11 cellular contexts compared by ENCODE assay signal in the genomic region with DNA sequence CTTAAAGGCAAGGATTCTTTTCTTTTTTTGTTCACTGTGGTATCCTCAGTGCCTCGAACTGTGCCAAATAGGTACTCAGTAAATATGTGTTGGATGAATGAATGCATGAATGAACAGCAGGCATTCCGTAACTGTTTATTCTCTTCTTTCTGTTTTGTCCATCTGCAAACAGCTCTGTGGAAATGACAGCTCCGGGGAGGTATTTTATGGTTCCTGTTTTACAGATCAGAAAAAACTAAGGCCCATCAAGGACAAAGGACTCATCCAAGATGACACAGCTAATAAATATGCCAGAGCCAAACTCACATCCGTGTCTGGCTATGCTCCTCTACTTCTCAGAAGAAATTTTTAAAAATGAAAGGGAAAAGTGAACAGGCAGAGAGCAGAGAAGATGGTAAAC. TPM values are rescaled to one million over a fixed set of nuclear protein-coding genes. Genes with fewer than 3 reads are reported as not detected.
DNase-seq lines count a peak whose midpoint lies in the region; ATAC-seq and TF ChIP-seq lines count a peak whose summit lies in the region.
"Had no signal": no experiment of that assay in that cellular context is flagged by ENCODE, and none has a peak within 500 bp of the region (broad histone marks: within the 10 kb centered on the region; RNA-seq: fewer than 3 reads in every experiment).

No MANE protein-coding gene starts in this region.

- no peak overlapping the region for H3K4me3 ChIP-seq in RWPE2 (ENCODE audit: severe bottlenecking)
- H3K4me3 ChIP-seq in fibroblast of pulmonary artery (replicated peaks; ENCODE audit: low read depth, low read length): no peak overlapping the region
- peak overlapping the region; percentile 43 for H3K4me3 ChIP-seq in skeletal muscle satellite cell (ENCODE audit: low read length)

- peak overlapping the region; percentile 68 for H3K4me2 ChIP-seq in skeletal muscle satellite cell (ENCODE audit: low read length)

- DNase-seq in GM03348 (ENCODE audit: low spot score): peak; percentile 55
- no peak for DNase-seq in RWPE2 (ENCODE audit: low spot score)
- DNase-seq in fibroblast of pulmonary artery (ENCODE audit: low read depth): peak; percentile 38
- no peak for DNase-seq in GM19238 (ENCODE audit: insufficient read length, low spot score)
- no peak for DNase-seq in NK-92 (lab: John Stamatoyannopoulos, UW; ENCODE audit: unreplicated experiment)
- no peak for DNase-seq in NCI-H2081 treated with DMSO at 0.1 percent for 48 hours (lab: John Stamatoyannopoulos, UW)
- DNase-seq: NCI-H1105 had no signal

- ATAC-seq in RWPE2 (ENCODE audit: low read depth) (peak; percentile 71), GM18511 (IDR thresholded peaks at IDR 0.05; ENCODE audit: unreplicated experiment) (no peak)
- ATAC-seq: left lobe of liver had no signal

- H3K9me3 ChIP-seq in RWPE2 (ENCODE audit: severe bottlenecking): no peaks in the 10 kb centered on the region
- no peaks in the 10 kb centered on the region for H3K9me3 ChIP-seq in skeletal muscle satellite cell (replicated peaks; ENCODE audit: low read length)

- H3K36me3 ChIP-seq in RWPE2 (ENCODE audit: low read depth) (no peaks in the 10 kb centered on the region), skeletal muscle satellite cell (ENCODE audit: insufficient read depth, low read length) (no peaks in the 10 kb centered on the region)

- peak overlapping the region; percentile 67 for H3K9ac ChIP-seq in skeletal muscle satellite cell (ENCODE audit: low read depth, low read length)
- H3K9ac ChIP-seq: parathyroid adenoma had no signal

- H3K27ac ChIP-seq in RWPE2 (ENCODE audit: poor library complexity, severe bottlenecking): peak overlapping the region; percentile 79
- H3K27ac ChIP-seq: parathyroid adenoma had no signal

- TF ChIP-seq CTCF in RWPE2 (IDR thresholded peaks at IDR 0.05; ENCODE audit: poor library complexity, severe bottlenecking) (no peak), fibroblast of pulmonary artery (IDR thresholded peaks at IDR 0.05; ENCODE audit: low read length, missing control alignments) (no peak)

- H3K27me3 ChIP-seq in RWPE2 (ENCODE audit: insufficient read depth, poor library complexity, severe bottlenecking) (no peaks in the 10 kb centered on the region), skeletal muscle satellite cell (ENCODE audit: control insufficient read depth, insufficient read depth, low read length) (peaks cover 10% of the 10 kb centered on the region)

- peaks cover 14% of the 10 kb centered on the region for H3K4me1 ChIP-seq in RWPE2 (ENCODE audit: insufficient read depth, poor library complexity, severe bottlenecking)
- H3K4me1 ChIP-seq in skeletal muscle satellite cell (ENCODE audit: control insufficient read depth, insufficient read depth, low read length): peaks cover 32% of the 10 kb centered on the region
- H3K4me1 ChIP-seq: parathyroid adenoma had no signal

RNA-seq across cellular contexts. Expression of a gene that starts 21.0 kb away (rescaled TPM):
- under 0.01 and 5.9 TPM in 2 replicates for total RNA-seq in skeletal muscle satellite cell (2012; rRNA removed)

RNA-seq across cellular contexts. Expression of a gene that starts 44.6 kb away (rescaled TPM):
- 34.7 and 35.2 TPM in 2 replicates for total RNA-seq in skeletal muscle satellite cell (2012; rRNA removed)

Comparison
In these comparisons a context has a peak if more than half of its experiments do, and no peak if none do; other contexts are left out.
1. DNase-seq: peak in GM03348 (single experiment) and fibroblast of pulmonary artery (single experiment); none in RWPE2 (single experiment), GM19238 (single experiment), NK-92 (single experiment) and NCI-H2081 treated with DMSO at 0.1 percent for 48 hours (single experiment).